16 cellular contexts compared by ENCODE assay signal in genomic region chr11:45959851-45960250, GRCh38. TPM values are rescaled to one million over a fixed set of nuclear protein-coding genes. Genes with fewer than 3 reads are reported as not detected.
"Had no signal": no experiment of that assay in that cellular context is flagged by ENCODE, and none has a peak within 500 bp of the region (broad histone marks: within the 10 kb centered on the region; RNA-seq: fewer than 3 reads in every experiment).

No MANE protein-coding gene starts in this region.

- DNase-seq: activated CD4-positive, alpha-beta T cell treated with anti-CD3 and anti-CD28 coated beads, Interleukin-2, amount 50 U/mL, for 1 hour; activated T-cell treated with anti-CD3 and anti-CD28 coated beads for 4 hours; caudate nucleus; effector memory CD4-positive, alpha-beta T cell; mesenchymal stem cell; nucleus accumbens; small intestine had no signal

- H3K4me1 ChIP-seq: vagina had no signal

- H3K36me3 ChIP-seq: vagina had no signal

- H3K27me3 ChIP-seq: right atrium auricular region, tibial nerve, vagina had no signal

- H3K27ac ChIP-seq: coronary artery, epithelial cell of prostate, right atrium auricular region, tibial nerve had no signal

- H3K27ac Mint-ChIP-seq: activated naive CD4-positive, alpha-beta T cell treated with anti-CD3 and anti-CD28 coated beads, Interleukin-2, amount 50 U/mL, for 72 hours; natural killer cell treated with Interleukin-12 subunit alpha and Interleukin-12 subunit beta and Interleukin-15 and Interleukin-18, amount 100 ng/mL, for 72 hours had no signal

- H3K27me3 Mint-ChIP-seq: natural killer cell treated with Interleukin-12 subunit alpha and Interleukin-12 subunit beta and Interleukin-15 and Interleukin-18, amount 100 ng/mL, for 72 hours had no signal

- H3K4me3 ChIP-seq: coronary artery, right atrium auricular region, tibial nerve, vagina had no signal

- H3K4me3 Mint-ChIP-seq: natural killer cell treated with Interleukin-12 subunit alpha and Interleukin-12 subunit beta and Interleukin-15 and Interleukin-18, amount 100 ng/mL, for 72 hours had no signal

- H3K36me3 Mint-ChIP-seq: activated naive CD4-positive, alpha-beta T cell treated with anti-CD3 and anti-CD28 coated beads, Interleukin-2, amount 50 U/mL, for 72 hours; natural killer cell treated with Interleukin-12 subunit alpha and Interleukin-12 subunit beta and Interleukin-15 and Interleukin-18, amount 100 ng/mL, for 72 hours had no signal

- H3K9me3 ChIP-seq: right atrium auricular region, tibial nerve, vagina had no signal

- FAIRE-seq: small intestine had no signal

- H3K9me3 Mint-ChIP-seq: activated naive CD4-positive, alpha-beta T cell treated with anti-CD3 and anti-CD28 coated beads, Interleukin-2, amount 50 U/mL, for 72 hours; natural killer cell treated with Interleukin-12 subunit alpha and Interleukin-12 subunit beta and Interleukin-15 and Interleukin-18, amount 100 ng/mL, for 72 hours had no signal

RNA-seq across cellular contexts. Expression of gene LARGE2, which starts 37.4 kb away (rescaled TPM):
- total RNA-seq: fibroblast of villous mesenchyme, posterior vena cava, tibial nerve had no signal

RNA-seq across cellular contexts. Expression of gene FREY1, which starts 52.8 kb away (rescaled TPM):
- total RNA-seq: vagina had no signal
